Comparison of ENCODE assay signal across 8 cellular contexts in genomic region chr12:70590051-70590450, GRCh38. TPM values are rescaled to one million over a fixed set of nuclear protein-coding genes. Genes with fewer than 3 reads are reported as not detected.
DNase-seq lines count a peak whose midpoint lies in the region; ATAC-seq, FAIRE-seq and TF ChIP-seq lines count a peak whose summit lies in the region.

No MANE protein-coding gene starts in this region.

- H2AFZ ChIP-seq in GM23338, result 0 out of 2 replicates have a peak overlapping the region, but pooled peaks have one; percentile 36

- H3K4me3 Mint-ChIP-seq in GM23338, result no peak overlapping the region

- no peak overlapping the region for H3K4me2 ChIP-seq in GM23338

- H4K20me1 ChIP-seq in GM23338 (replicated peaks; ENCODE audit: insufficient read depth), result no peaks in the 10 kb centered on the region

- peak; percentile 39 for FAIRE-seq in G401.6 (lab: Jason Lieb, UNC)

- DNase-seq in GM23338 (ENCODE audit: low spot score), result peak; percentile 85
- DNase-seq in LHCN-M2 (ENCODE audit: low read depth), result peak; percentile 72
- DNase-seq in SK-N-DZ (ENCODE audit: low spot score), result peak; percentile 68
- peak; percentile 88 for DNase-seq in adipocyte (ENCODE audit: low read depth)
- peak; percentile 85 for DNase-seq in right atrium auricular region (ENCODE audit: low spot score)
- no peak for DNase-seq in retinal pigment epithelial cell (ENCODE audit: low read depth)
- DNase-seq in cortex of kidney (lab: John Stamatoyannopoulos, UW), result no peak

- peaks cover 18% of the 10 kb centered on the region for H3K36me3 Mint-ChIP-seq in GM23338 (ENCODE audit: low read depth)

- H3K9me2 ChIP-seq in GM23338 (ENCODE audit: insufficient read depth), result no peaks in the 10 kb centered on the region; the same call in 1 of the 2 replicates

- no peak overlapping the region for H3K27ac Mint-ChIP-seq in GM23338

- peaks cover 14% of the 10 kb centered on the region for H3K9me3 Mint-ChIP-seq in GM23338

- H3K4me1 ChIP-seq in GM23338 (ENCODE audit: insufficient read depth), result no peaks in the 10 kb centered on the region
- H3K4me1 ChIP-seq in adipocyte (ENCODE audit: control insufficient read depth, insufficient read depth, low read length), result no peaks in the 10 kb centered on the region
- H3K4me1 ChIP-seq in right atrium auricular region, result no peaks in the 10 kb centered on the region

- no peak overlapping the region for H3K9ac ChIP-seq in adipocyte (ENCODE audit: low read length)

- H3K36me3 ChIP-seq in GM23338 (ENCODE audit: insufficient read depth) (no peaks in the 10 kb centered on the region), adipocyte (ENCODE audit: control insufficient read depth, insufficient read depth, low read length, severe bottlenecking) (no peaks in the 10 kb centered on the region), right atrium auricular region (no peaks in the 10 kb centered on the region)

- TF ChIP-seq CTCF in GM23338 (conservative IDR thresholded peaks at IDR 0.05; ENCODE audit: low read depth in 2 of 2) (peak; percentile 96), right atrium auricular region (IDR thresholded peaks at IDR 0.05) (peak; percentile 83 to 86), retinal pigment epithelial cell (conservative IDR thresholded peaks at IDR 0.05; ENCODE audit: low read depth, low read length) (peak; percentile 87)

- H3K4me1 Mint-ChIP-seq in GM23338, result peaks cover 3% of the 10 kb centered on the region; the same call in 1 of the 3 replicates

- H3K27me3 Mint-ChIP-seq in GM23338 (ENCODE audit: insufficient read depth, low read depth, poor library complexity), result peaks cover 6% of the 10 kb centered on the region

- peak; percentile 98 for ATAC-seq in GM23338

- H3K4me3 ChIP-seq in GM23338, result no peak overlapping the region
- H3K4me3 ChIP-seq in adipocyte (ENCODE audit: low read length), result no peak overlapping the region
- no peak overlapping the region for H3K4me3 ChIP-seq in right atrium auricular region
- no peak overlapping the region for H3K4me3 ChIP-seq in retinal pigment epithelial cell (ENCODE audit: low read length)

- no peaks in the 10 kb centered on the region for H3K9me3 ChIP-seq in adipocyte (ENCODE audit: control insufficient read depth, low read length)
- peaks cover 0 to 2% of the 10 kb centered on the region in 2 donors for H3K9me3 ChIP-seq in right atrium auricular region

- H3K27me3 ChIP-seq in GM23338 (ENCODE audit: insufficient read depth) (no peaks in the 10 kb centered on the region), adipocyte (replicated peaks; ENCODE audit: control insufficient read depth, insufficient read depth, low read length) (no peaks in the 10 kb centered on the region), right atrium auricular region (no peaks in the 10 kb centered on the region)

- H3F3A ChIP-seq in GM23338 (replicated peaks; ENCODE audit: low read depth), result no peaks in the 10 kb centered on the region

- no peaks in the 10 kb centered on the region for H3K79me2 ChIP-seq in GM23338 (replicated peaks; ENCODE audit: insufficient read depth)

- H3K27ac ChIP-seq in GM23338 (ENCODE audit: low read depth) (no peak overlapping the region), right atrium auricular region (no peak overlapping the region)

TF ChIP-seq in GM23338, 12 proteins besides CTCF, POLR2A, EP300 and RAD21 (continues in another document):
- TF ChIP-seq ZNF114 (CRISPR knock-in tag; IDR thresholded peaks at IDR 0.05) (no peak), ZNF462 (CRISPR knock-in tag; IDR thresholded peaks at IDR 0.05) (no peak), ETS1 (IDR thresholded peaks at IDR 0.05) (no peak), JUNB (IDR thresholded peaks at IDR 0.05; ENCODE audit: unreplicated experiment) (no peak), POLR2AphosphoS5 (IDR thresholded peaks at IDR 0.05; ENCODE audit: low read depth) (no peak), CREB1 (CRISPR knock-in tag; IDR thresholded peaks at IDR 0.05; ENCODE audit: low read depth) (no peak), STAT1 (IDR thresholded peaks at IDR 0.05; ENCODE audit: unreplicated experiment) (no peak)

RNA-seq across cellular contexts. Expression of gene PTPRB, which starts 47.2 kb away (rescaled TPM):
- 1.3 and 1.7 TPM in 2 replicates for total RNA-seq in GM23338 (2014; rRNA removed; shearing (Covaris generic))
- 0.13 and 0.24 TPM in 2 replicates for polyA plus RNA-seq in GM23338 (2016; fragmentation: Nextera tagmentation; extraction: Ambion mirVana)
- 0.40 and 1.2 TPM in 2 replicates for total RNA-seq in LHCN-M2 (2014; rRNA removed)
- 2.9 TPM for polyA plus RNA-seq in LHCN-M2 (2012)
- not detected in 2 replicates for polyA plus RNA-seq in SK-N-DZ (2014; cell fraction: cytosol; rRNA removed)
- polyA plus RNA-seq in SK-N-DZ (2014; cell fraction: nucleus; rRNA removed), result 0.06 TPM in 1 of 2 replicates, not detected in the other
- 10 to 100 TPM; 22.0 to 26.1 TPM for total RNA-seq in right atrium auricular region

Comparison
In these comparisons a context has a peak if more than half of its experiments do, and no peak if none do; other contexts are left out.
1. DNase-seq: peak in GM23338 (single experiment), LHCN-M2 (single experiment), SK-N-DZ (single experiment), adipocyte (single experiment) and right atrium auricular region (single experiment); none in retinal pigment epithelial cell (single experiment) and cortex of kidney (single experiment).
2. Peak in every context shown above with its lines, with median percentiles within 50 percentile points of each other: CTCF ChIP-seq.